ENCODE assay signal across 18 cellular contexts in the genomic region with DNA sequence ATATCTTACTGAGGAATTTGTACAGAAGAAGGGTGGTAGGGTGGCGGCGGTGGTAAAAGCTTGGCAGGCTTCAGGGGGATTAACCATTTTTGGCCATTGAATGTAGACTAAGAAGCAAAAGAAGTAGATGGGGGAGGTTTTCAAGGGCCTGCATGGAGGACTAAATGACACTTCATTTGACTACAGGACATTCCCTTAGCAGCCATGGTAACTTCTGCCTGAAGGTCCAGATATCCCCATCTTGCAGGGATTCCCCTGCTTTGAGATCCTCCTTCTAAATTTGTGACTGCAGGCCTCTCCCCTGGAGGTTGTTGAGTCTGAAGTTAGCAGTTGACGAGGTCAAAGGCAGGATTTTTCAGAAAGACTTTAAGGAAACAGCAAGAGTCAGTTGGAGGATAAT. TPM values are rescaled to one million over a fixed set of nuclear protein-coding genes. Genes with fewer than 3 reads are reported as not detected.
DNase-seq lines count a peak whose midpoint lies in the region; ATAC-seq and TF ChIP-seq lines count a peak whose summit lies in the region.
"Had no signal": no experiment of that assay in that cellular context is flagged by ENCODE, and none has a peak within 500 bp of the region (broad histone marks: within the 10 kb centered on the region; RNA-seq: fewer than 3 reads in every experiment).

No MANE protein-coding gene starts in this region.

- H3K9me3 ChIP-seq in tibial nerve (no peaks in the 10 kb centered on the region), upper lobe of left lung (no peaks in the 10 kb centered on the region)

- H3K79me2 ChIP-seq in GM23338 (replicated peaks; ENCODE audit: insufficient read depth): peaks cover 93% of the 10 kb centered on the region

- TF ChIP-seq EP300 in tibial nerve (IDR thresholded peaks at IDR 0.05) (no peak), upper lobe of left lung (IDR thresholded peaks at IDR 0.05) (no peak)

- peak overlapping the region; percentile 57 for H3K27ac Mint-ChIP-seq in GM23338
- peak overlapping the region; percentile 92 for H3K27ac Mint-ChIP-seq in WTC11
- H3K27ac Mint-ChIP-seq: B cell; CD4-positive, alpha-beta T cell; IgD-negative memory B cell had no signal

- peak overlapping the region; percentile 34 for H3K4me3 ChIP-seq in GM23338
- H3K4me3 ChIP-seq in tibial nerve: no peak overlapping the region
- no peak overlapping the region for H3K4me3 ChIP-seq in upper lobe of left lung

- H3K4me3 Mint-ChIP-seq in GM23338: peak overlapping the region; percentile 80; the same call in 2 of the 3 replicates
- peak overlapping the region; percentile 88 for H3K4me3 Mint-ChIP-seq in WTC11
- H3K4me3 Mint-ChIP-seq: B cell; CD4-positive, alpha-beta T cell had no signal

- H3K4me1 ChIP-seq in GM23338 (ENCODE audit: insufficient read depth) (peaks cover 71% of the 10 kb centered on the region), tibial nerve (peaks cover 0 to 18% (median 4%) of the 10 kb centered on the region in 4 donors), upper lobe of left lung (peaks cover 10 to 17% (median 15%) of the 10 kb centered on the region in 4 donors)

- peaks cover 78% of the 10 kb centered on the region for H4K20me1 ChIP-seq in GM23338 (replicated peaks; ENCODE audit: insufficient read depth)

- ATAC-seq in GM23338 (no peak), WTC11 (no peak), HG03097 (IDR thresholded peaks at IDR 0.05; ENCODE audit: low FRiP score, unreplicated experiment) (no peak), upper lobe of left lung (ENCODE audit: low FRiP score in 2 of 2) (no peak)
- ATAC-seq: SK-N-SH treated with all-trans-retinoic acid at 6 μM for 48 hours had no signal

- in situ Hi-C loops in GM13977 (cut with MboI; ENCODE audit: low pct_unique_long_range_greater_than_20kb, low sequenced_read_pairs, unreplicated experiment): no loop called here

- peaks cover 66% of the 10 kb centered on the region for H3K4me1 Mint-ChIP-seq in GM23338
- peaks cover 74% of the 10 kb centered on the region for H3K4me1 Mint-ChIP-seq in WTC11

- CTCF ChIA-PET in WTC11 (lab: Charles Lee): interaction anchor here (1.1 kb wide), 1 partner anchor 32 kb away, joined by 4 read pairs; no protein-coding TSS in a partner anchor

- 92 to 95% methylated on average over 3 of the region's 3 CpGs for WGBS in tibial nerve, 2 donors
- 95 to 97% methylated on average over 3 of the region's 3 CpGs for WGBS in upper lobe of left lung, 2 donors

- H3K27me3 Mint-ChIP-seq in GM23338 (ENCODE audit: insufficient read depth, low read depth, poor library complexity) (peaks cover 30% of the 10 kb centered on the region), WTC11 (ENCODE audit: low read depth) (no peaks in the 10 kb centered on the region; the same call in 1 of the 2 replicates)

- H2AFZ ChIP-seq in GM23338: no peak overlapping the region

- TF ChIP-seq CTCF in GM13977 (IDR thresholded peaks at IDR 0.05; ENCODE audit: extremely low read depth, insufficient read depth, missing control alignments): no peak
- no peak for TF ChIP-seq CTCF in GM23338 (conservative IDR thresholded peaks at IDR 0.05; ENCODE audit: low read depth in 2 of 2)
- no peak for TF ChIP-seq CTCF in WTC11 (IDR thresholded peaks at IDR 0.05)
- TF ChIP-seq CTCF in tibial nerve (IDR thresholded peaks at IDR 0.05): no peak
- no peak for TF ChIP-seq CTCF in upper lobe of left lung (IDR thresholded peaks at IDR 0.05)

- TF ChIP-seq POLR2A in tibial nerve (IDR thresholded peaks at IDR 0.05): no peak
- no peak for TF ChIP-seq POLR2A in upper lobe of left lung (IDR thresholded peaks at IDR 0.05)

- H3K36me3 Mint-ChIP-seq in GM23338 (ENCODE audit: low read depth): peaks cover 90% of the 10 kb centered on the region
- peaks cover 88% of the 10 kb centered on the region for H3K36me3 Mint-ChIP-seq in WTC11
- H3K36me3 Mint-ChIP-seq: IgD-negative memory B cell had no signal

- DNase-seq in GM13977 (ENCODE audit: low spot score) (peak; percentile 69), GM23338 (ENCODE audit: low spot score) (no peak), WTC11 (ENCODE audit: low spot score) (no peak), tibial nerve (ENCODE audit: low spot score in 2 of 2) (no peak), upper lobe of left lung (no peak)
- no peak for DNase-seq in activated CD4-positive, CD25-positive, alpha-beta regulatory T cell treated with anti-CD3 and anti-CD28 coated beads, Interleukin-2, amount 50 U/mL, for 72 hours
- DNase-seq: CD4-positive, alpha-beta T cell; GOT3; Kasumi-1; NCI-H187 treated with DMSO at 0.1 percent for 48 hours; NCI-H446; NCI-H69; SHP77 treated with DMSO at 0.1 percent for 48 hours; T-helper 1 cell had no signal

- H3K36me3 ChIP-seq in GM23338 (ENCODE audit: insufficient read depth) (peaks cover 81% of the 10 kb centered on the region), tibial nerve (no peaks in the 10 kb centered on the region), upper lobe of left lung (no peaks in the 10 kb centered on the region)

- H3K27me3 ChIP-seq in GM23338 (ENCODE audit: insufficient read depth) (no peaks in the 10 kb centered on the region), tibial nerve (peaks cover 0 to 10% of the 10 kb centered on the region in 2 donors), upper lobe of left lung (peaks cover 0 to 7% (median 3%) of the 10 kb centered on the region in 4 donors)

- peak overlapping the region; percentile 85 for H3K4me2 ChIP-seq in GM23338

- no peaks in the 10 kb centered on the region; the same call in 1 of the 2 replicates for H3K9me2 ChIP-seq in GM23338 (ENCODE audit: insufficient read depth)

- H3K27ac ChIP-seq in GM23338 (ENCODE audit: low read depth) (peak overlapping the region; percentile 85), tibial nerve (no peak overlapping the region), upper lobe of left lung (no peak overlapping the region)

- POLR2A ChIA-PET in WTC11 (lab: Charles Lee): no interaction called here

- H3F3A ChIP-seq in GM23338 (replicated peaks; ENCODE audit: low read depth): peaks cover 60% of the 10 kb centered on the region

- H3K9me3 Mint-ChIP-seq in GM23338 (no peaks in the 10 kb centered on the region; the same call in 2 of the 3 replicates), WTC11 (no peaks in the 10 kb centered on the region)
- H3K9me3 Mint-ChIP-seq: CD4-positive, alpha-beta T cell; IgD-negative memory B cell had no signal

TF ChIP-seq in GM23338, 12 proteins besides CTCF, POLR2A, EP300 and RAD21:
- TF ChIP-seq JUNB (IDR thresholded peaks at IDR 0.05; ENCODE audit: unreplicated experiment) (no peak), EZH2phosphoT487 (IDR thresholded peaks at IDR 0.05; ENCODE audit: unreplicated experiment) (no peak), POLR2AphosphoS5 (IDR thresholded peaks at IDR 0.05; ENCODE audit: low read depth) (no peak; the same call in 1 of the 2 replicates), ZNF331 (CRISPR knock-in tag; IDR thresholded peaks at IDR 0.05; ENCODE audit: low read depth) (no peak)

TF ChIP-seq in WTC11, 78 proteins besides CTCF, POLR2A, EP300 and RAD21:
- peak; percentile 50; the same call in 1 of the 2 replicates for TF ChIP-seq EMX1 (CRISPR knock-in tag; IDR thresholded peaks at IDR 0.05)
- TF ChIP-seq, protein P1, sequence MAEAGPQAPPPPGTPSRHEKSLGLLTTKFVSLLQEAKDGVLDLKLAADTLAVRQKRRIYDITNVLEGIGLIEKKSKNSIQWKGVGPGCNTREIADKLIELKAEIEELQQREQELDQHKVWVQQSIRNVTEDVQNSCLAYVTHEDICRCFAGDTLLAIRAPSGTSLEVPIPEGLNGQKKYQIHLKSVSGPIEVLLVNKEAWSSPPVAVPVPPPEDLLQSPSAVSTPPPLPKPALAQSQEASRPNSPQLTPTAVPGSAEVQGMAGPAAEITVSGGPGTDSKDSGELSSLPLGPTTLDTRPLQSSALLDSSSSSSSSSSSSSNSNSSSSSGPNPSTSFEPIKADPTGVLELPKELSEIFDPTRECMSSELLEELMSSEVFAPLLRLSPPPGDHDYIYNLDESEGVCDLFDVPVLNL (CRISPR knock-in tag; IDR thresholded peaks at IDR 0.05; ENCODE audit: borderline replicate concordance, low read depth): no peak

RNA-seq across cellular contexts. Expression of a gene that starts 4.8 kb away (rescaled TPM):
- total RNA-seq in GM23338 (2014; rRNA removed; shearing (Covaris generic)): 305 and 381 TPM in 2 replicates
- 129 and 136 TPM in 2 replicates for polyA plus RNA-seq in GM23338 (2016; fragmentation: Nextera tagmentation; extraction: Ambion mirVana)
- total RNA-seq in WTC11 (2021) (251 to 303 TPM (median 254 TPM) in 3 replicates), tibial nerve (under 1 TPM; under 0.01 to 0.63 (median 0.35) TPM), upper lobe of left lung (1 to 10 TPM in 4 of 6 donors, under 1 TPM in 2; 0.30 to 3.1 (median 1.4) TPM)
- total RNA-seq: B cell had no signal
- polyA plus RNA-seq: IgD-negative memory B cell had no signal

Comparison
In these comparisons a context has a peak if more than half of its experiments do, and no peak if none do; other contexts are left out.
1. RNA of a gene that starts 4.8 kb away (total RNA-seq): 305 to 381 TPM in GM23338 and 251 to 303 TPM in WTC11; 0.30 to 3.1 TPM in upper lobe of left lung and under 0.01 to 0.63 TPM in tibial nerve; every median in the first group is over 10 times any median in the second.